In the genomic region with DNA sequence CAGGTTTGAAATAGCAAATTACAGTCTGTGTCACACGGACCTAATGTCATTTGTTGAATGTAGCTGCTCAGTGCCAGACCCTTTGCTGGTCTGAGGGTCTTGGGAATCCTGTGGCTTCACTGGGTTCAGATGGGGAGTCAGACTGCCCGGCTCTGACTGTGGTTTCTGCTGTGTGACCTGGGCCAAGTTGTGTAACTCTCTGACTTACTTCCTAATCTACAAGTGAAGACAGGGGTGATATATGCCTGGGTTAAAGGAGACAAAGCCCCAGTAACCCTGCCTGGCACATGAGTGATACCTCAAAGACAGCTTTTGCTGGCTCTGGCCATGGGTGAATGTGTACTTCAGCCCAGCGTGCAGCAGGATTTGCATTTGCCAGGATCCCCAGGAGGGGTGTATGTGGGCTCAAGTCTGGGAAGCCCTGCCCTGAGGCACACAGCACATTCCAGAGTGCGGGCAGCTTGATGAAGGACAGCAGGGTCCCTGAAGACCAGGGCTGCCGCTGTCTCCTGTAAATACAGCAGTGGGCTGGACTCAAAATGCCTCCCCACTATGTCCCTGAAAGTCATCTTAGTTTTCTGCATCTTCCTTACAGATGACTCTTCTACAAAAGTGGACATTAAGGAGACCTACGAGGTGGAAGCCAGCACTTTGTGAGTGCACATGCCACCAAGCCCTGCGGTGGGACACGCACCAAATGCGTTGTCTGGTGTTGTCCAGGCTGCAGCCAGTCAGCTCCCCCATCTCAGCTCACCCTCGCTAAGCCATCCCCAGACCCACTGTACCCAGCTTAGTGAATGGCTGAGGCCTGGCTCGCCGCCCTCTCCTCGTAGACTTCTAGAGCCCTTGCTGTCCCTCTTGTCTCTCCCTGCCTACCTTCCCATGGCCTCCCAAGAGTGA, we compare ENCODE assay signal across 14 cellular contexts. TPM values are rescaled to one million over a fixed set of nuclear protein-coding genes. Genes with fewer than 3 reads are reported as not detected.
DNase-seq lines count a peak whose midpoint lies in the region; ATAC-seq, FAIRE-seq and TF ChIP-seq lines count a peak whose summit lies in the region.
"Had no signal": no experiment of that assay in that cellular context is flagged by ENCODE, and none has a peak within 500 bp of the region (broad histone marks: within the 10 kb centered on the region; RNA-seq: fewer than 3 reads in every experiment).

No MANE protein-coding gene starts in this region.

- H4K8ac ChIP-seq in mesendoderm (ENCODE audit: low read depth, low read length), result no peak overlapping the region

- peak overlapping the region; percentile 52 to 96 for H3K27ac Mint-ChIP-seq in activated naive CD4-positive, alpha-beta T cell treated with anti-CD3 and anti-CD28 coated beads, Interleukin-2, amount 50 U/mL, for 72 hours

- in situ Hi-C loops in GM13976 (cut with MboI; ENCODE audit: low sequenced_read_pairs, unreplicated experiment), result no loop called here

- H3K36me3 ChIP-seq in mesendoderm (ENCODE audit: control insufficient read depth, insufficient read depth, low read length), result peaks cover 3% of the 10 kb centered on the region
- H3K36me3 ChIP-seq in pancreas, result peaks cover 5 to 40% (median 5%) of the 10 kb centered on the region in 3 donors

- no peak overlapping the region for H2BK15ac ChIP-seq in mesendoderm (replicated peaks; ENCODE audit: low read depth)

- H3K79me1 ChIP-seq in mesendoderm (ENCODE audit: low read length), result no peaks in the 10 kb centered on the region

- H2BK5ac ChIP-seq in mesendoderm (ENCODE audit: low read length), result no peak overlapping the region

- H2AK5ac ChIP-seq in mesendoderm (ENCODE audit: low read length), result no peak overlapping the region

- peak overlapping the region; percentile 56 for H3K56ac ChIP-seq in mesendoderm (ENCODE audit: low read length)

- DNase-seq in AML-193 (lab: John Stamatoyannopoulos, UW) (peak; percentile 32 to 51), GF-D8 (lab: John Stamatoyannopoulos, UW) (peak; percentile 18), mesendoderm (peak; percentile 37), GM13976 (ENCODE audit: low spot score) (no peak), UCSD-AML1 (lab: John Stamatoyannopoulos, UW; ENCODE audit: unreplicated experiment) (no peak), pancreas (no peak)
- no peak for DNase-seq in activated naive CD4-positive, alpha-beta T cell treated with anti-CD3 and anti-CD28 coated beads, Interleukin-2, amount 50 U/mL, for 72 hours (ENCODE audit: low spot score in 2 of 2)
- DNase-seq: COR-L47; NCI-H1694; stimulated activated CD4-positive, alpha-beta T cell treated with anti-CD3 and anti-CD28 coated beads, Interleukin-4, amount 100 ng/mL, for 1 hour; stimulated activated naive CD8-positive, alpha-beta T cell treated with anti-CD3 and anti-CD28 coated beads, Interleukin-15, Interleukin-2, amounts not matched to agents 100 U/mL and 50 U/mL, for 24 hours; WERI-Rb-1 had no signal

- no peak overlapping the region for H2BK120ac ChIP-seq in mesendoderm (ENCODE audit: low read depth, low read length)

- intact Hi-C loops in pancreas (cut with DNase I), result no loop called here

- no peaks in the 10 kb centered on the region for H3K79me2 ChIP-seq in mesendoderm (ENCODE audit: control insufficient read depth, insufficient read depth, low read length)

- no peak overlapping the region for H3K27ac ChIP-seq in mesendoderm (ENCODE audit: low read depth, low read length)
- no peak overlapping the region for H3K27ac ChIP-seq in pancreas
- H3K27ac ChIP-seq: esophagus muscularis mucosa, WERI-Rb-1 had no signal

- no peak overlapping the region for H3K4ac ChIP-seq in mesendoderm (ENCODE audit: low read depth, low read length)

- ATAC-seq in activated naive CD4-positive, alpha-beta T cell treated with anti-CD3 and anti-CD28 coated beads, Interleukin-2, amount 50 U/mL, for 72 hours, result no peak
- ATAC-seq in pancreas, result no peak
- ATAC-seq in GM18907 (IDR thresholded peaks at IDR 0.05; ENCODE audit: unreplicated experiment), result no peak
- ATAC-seq: stimulated activated naive CD8-positive, alpha-beta T cell treated with anti-CD3 and anti-CD28 coated beads, Interleukin-15, Interleukin-2, amounts not matched to agents 100 U/mL and 50 U/mL, for 24 hours had no signal

- no peak overlapping the region for H3K4me3 ChIP-seq in mesendoderm (ENCODE audit: low read length)
- no peak overlapping the region for H3K4me3 ChIP-seq in pancreas
- H3K4me3 ChIP-seq: esophagus muscularis mucosa had no signal

- TF ChIP-seq CTCF in GM13976 (IDR thresholded peaks at IDR 0.05; ENCODE audit: borderline replicate concordance, control extremely low read depth, extremely low read depth, insufficient read depth, missing control alignments) (no peak), pancreas (IDR thresholded peaks at IDR 0.05) (no peak)

- H3K9me3 Mint-ChIP-seq in activated naive CD4-positive, alpha-beta T cell treated with anti-CD3 and anti-CD28 coated beads, Interleukin-2, amount 50 U/mL, for 72 hours, result no peaks in the 10 kb centered on the region

- no peak overlapping the region for H4K5ac ChIP-seq in mesendoderm (ENCODE audit: low read length)

- WGBS in mesendoderm (ENCODE audit: extremely low coverage, insufficient coverage, low lambda C conversion rate), result no CpG with 5 or more reads among the region's 13 CpGs
- WGBS in pancreas, 2 donors, result 90 to 94% methylated on average over 13 of the region's 13 CpGs

- H3K23ac ChIP-seq in mesendoderm (ENCODE audit: low read length), result no peak overlapping the region

- H3K9ac ChIP-seq in mesendoderm (ENCODE audit: low read length), result peak overlapping the region; percentile 24

- no peak for FAIRE-seq in pancreas (lab: Jason Lieb, UNC)

- H3K4me1 ChIP-seq in mesendoderm (ENCODE audit: control insufficient read depth, low read depth, low read length) (no peaks in the 10 kb centered on the region), pancreas (no peaks in the 10 kb centered on the region)
- H3K4me1 ChIP-seq: esophagus muscularis mucosa had no signal

- no peak overlapping the region for H3K4me2 ChIP-seq in mesendoderm (ENCODE audit: low read length)

- H3K36me3 Mint-ChIP-seq in activated naive CD4-positive, alpha-beta T cell treated with anti-CD3 and anti-CD28 coated beads, Interleukin-2, amount 50 U/mL, for 72 hours, result peaks cover 11 to 20% of the 10 kb centered on the region in 2 donors

- H3K27me3 ChIP-seq in mesendoderm (ENCODE audit: insufficient read depth, low read length, poor library complexity) (no peaks in the 10 kb centered on the region), pancreas (no peaks in the 10 kb centered on the region)
- H3K27me3 ChIP-seq: esophagus muscularis mucosa had no signal

- H3K18ac ChIP-seq in mesendoderm (ENCODE audit: low read length), result no peak overlapping the region

- no peaks in the 10 kb centered on the region for H3K9me3 ChIP-seq in pancreas
- H3K9me3 ChIP-seq: esophagus muscularis mucosa had no signal

RNA-seq across cellular contexts. Expression of a gene that starts 16.4 kb away (rescaled TPM):
- total RNA-seq in activated naive CD4-positive, alpha-beta T cell treated with anti-CD3 and anti-CD28 coated beads, Interleukin-2, amount 50 U/mL, for 72 hours, result under 1 TPM; 0.09 to 0.19 TPM
- 2.1 TPM for polyA plus RNA-seq in mesendoderm (2013, experiment 1 of 2)
- 2.0 TPM for polyA plus RNA-seq in mesendoderm (2013, experiment 2 of 2)
- total RNA-seq in pancreas, result 1 to 10 TPM in 4 of 6 donors, under 1 TPM in 2; 0.31 to 1.9 (median 1.2) TPM
- polyA plus RNA-seq in pancreas, result 1 to 10 TPM; 1.0 to 3.5 TPM

RNA-seq across cellular contexts. Expression of a gene that starts 39.1 kb away (rescaled TPM):
- 100 to 1,000 TPM; 138 to 184 TPM for total RNA-seq in activated naive CD4-positive, alpha-beta T cell treated with anti-CD3 and anti-CD28 coated beads, Interleukin-2, amount 50 U/mL, for 72 hours
- 71.6 TPM for polyA plus RNA-seq in mesendoderm (2013, experiment 1 of 2)
- polyA plus RNA-seq in mesendoderm (2013, experiment 2 of 2), result 76.3 TPM
- 10 to 100 TPM; 15.6 to 36.2 (median 24.3) TPM for total RNA-seq in pancreas
- 10 to 100 TPM; 38.7 to 39.8 TPM for polyA plus RNA-seq in pancreas

Comparison
In these comparisons a context has a peak if more than half of its experiments do, and no peak if none do; other contexts are left out.
1. DNase-seq: peak in AML-193 (2 of 2), GF-D8 (single experiment) and mesendoderm (single experiment); none in activated naive CD4-positive, alpha-beta T cell treated with anti-CD3 and anti-CD28 coated beads, Interleukin-2, amount 50 U/mL, for 72 hours (0 of 2), GM13976 (single experiment), UCSD-AML1 (single experiment) and pancreas (0 of 6).